Comparison of ENCODE assay signal across 17 cellular contexts in the genomic region with DNA sequence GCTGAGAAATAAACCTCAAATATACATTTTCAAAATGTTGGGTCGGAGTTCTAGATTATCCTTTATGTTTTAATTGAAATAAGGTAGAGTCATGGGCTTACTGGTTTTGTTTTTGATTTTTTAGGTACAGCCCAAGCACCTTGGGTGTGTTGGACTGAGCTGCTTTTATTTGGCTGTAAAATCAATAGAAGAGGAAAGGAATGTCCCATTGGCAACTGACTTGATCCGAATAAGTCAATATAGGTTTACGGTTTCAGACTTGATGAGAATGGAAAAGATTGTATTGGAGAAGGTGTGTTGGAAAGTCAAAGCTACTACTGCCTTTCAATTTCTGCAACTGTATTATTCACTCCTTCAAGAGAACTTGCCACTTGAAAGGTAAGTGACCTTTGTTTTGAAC. TPM values are rescaled to one million over a fixed set of nuclear protein-coding genes. Genes with fewer than 3 reads are reported as not detected.
DNase-seq lines count a peak whose midpoint lies in the region; ATAC-seq, FAIRE-seq and TF ChIP-seq lines count a peak whose summit lies in the region.
"Had no signal": no experiment of that assay in that cellular context is flagged by ENCODE, and none has a peak within 500 bp of the region (broad histone marks: within the 10 kb centered on the region; RNA-seq: fewer than 3 reads in every experiment).

No MANE protein-coding gene starts in this region.

- H3K27me3 Mint-ChIP-seq in activated naive CD4-positive, alpha-beta T cell treated with anti-CD3 and anti-CD28 coated beads, Interleukin-2, amount 50 U/mL, for 24 hours, result no peaks in the 10 kb centered on the region
- H3K27me3 Mint-ChIP-seq: activated CD4-positive, alpha-beta T cell treated with anti-CD3 and anti-CD28 coated beads, Interleukin-2, amount 10 ng/mL, durations not matched to agents 7 days and 5 days; IgD-negative memory B cell had no signal

- H3K4me3 Mint-ChIP-seq in activated naive CD4-positive, alpha-beta T cell treated with anti-CD3 and anti-CD28 coated beads, Interleukin-2, amount 50 U/mL, for 24 hours, result no peak overlapping the region
- H3K4me3 Mint-ChIP-seq: IgD-negative memory B cell had no signal

- POLR2A ChIA-PET in endothelial cell of umbilical vein (lab: Charles Lee), result interaction anchor here (0.8 to 4.1 kb wide), 2 partner anchors 18 to 19 kb away, joined by 3 to 34 read pairs; partner anchors contain the start of genes HMMR and NUDCD2

- FAIRE-seq in endothelial cell of umbilical vein (lab: Jason Lieb, UNC), result no peak

- intact Hi-C loops in endothelial cell of umbilical vein (cut with micrococcal nuclease), result no loop called here

- H3K4me3 ChIP-seq in Loucy (ENCODE audit: low read length, poor library complexity, severe bottlenecking), result peak overlapping the region; percentile 93
- H3K4me3 ChIP-seq in endothelial cell of umbilical vein (replicated peaks in 1 of 3; ENCODE audit: insufficient read depth in 1 of 3, low read depth in 1 of 3, low read length in 3 of 3), result no peak overlapping the region
- H3K4me3 ChIP-seq in skeletal muscle satellite cell (ENCODE audit: low read length), result no peak overlapping the region
- H3K4me3 ChIP-seq in tibial nerve, result no peak overlapping the region
- H3K4me3 ChIP-seq: thoracic aorta had no signal

- H3K9me3 Mint-ChIP-seq in activated naive CD4-positive, alpha-beta T cell treated with anti-CD3 and anti-CD28 coated beads, Interleukin-2, amount 50 U/mL, for 24 hours, result no peaks in the 10 kb centered on the region
- H3K9me3 Mint-ChIP-seq in activated naive CD4-positive, alpha-beta T cell treated with anti-CD3 and anti-CD28 coated beads, Interleukin-2, amount 50 U/mL, for 72 hours, result no peaks in the 10 kb centered on the region
- H3K9me3 Mint-ChIP-seq: activated CD4-positive, alpha-beta T cell treated with anti-CD3 and anti-CD28 coated beads, Interleukin-2, amount 10 ng/mL, durations not matched to agents 7 days and 5 days; IgD-negative memory B cell had no signal

- H3K36me3 Mint-ChIP-seq in activated naive CD4-positive, alpha-beta T cell treated with anti-CD3 and anti-CD28 coated beads, Interleukin-2, amount 50 U/mL, for 24 hours, result peaks cover 9% of the 10 kb centered on the region
- H3K36me3 Mint-ChIP-seq in activated naive CD4-positive, alpha-beta T cell treated with anti-CD3 and anti-CD28 coated beads, Interleukin-2, amount 50 U/mL, for 72 hours, result peaks cover 22 to 23% of the 10 kb centered on the region in 2 donors

- H2AFZ ChIP-seq in Loucy (ENCODE audit: low read length) (no peak overlapping the region), endothelial cell of umbilical vein (ENCODE audit: low read depth, low read length) (no peak overlapping the region)

- H3K27me3 ChIP-seq in Loucy (ENCODE audit: insufficient read depth, low read length, poor library complexity, severe bottlenecking) (no peaks in the 10 kb centered on the region), endothelial cell of umbilical vein (ENCODE audit: control insufficient read depth in 2 of 2, insufficient read depth in 2 of 2, low read length in 2 of 2) (no peaks in the 10 kb centered on the region), skeletal muscle satellite cell (ENCODE audit: control insufficient read depth, insufficient read depth, low read length) (no peaks in the 10 kb centered on the region), tibial nerve (no peaks in the 10 kb centered on the region)

- H3K9me1 ChIP-seq in endothelial cell of umbilical vein (replicated peaks; ENCODE audit: control insufficient read depth, extremely low read depth, insufficient read depth, low read length), result no peaks in the 10 kb centered on the region

- peak overlapping the region; percentile 97 for H3K9ac ChIP-seq in Loucy (ENCODE audit: low read depth, low read length, poor library complexity, severe bottlenecking)
- H3K9ac ChIP-seq in endothelial cell of umbilical vein (replicated peaks; ENCODE audit: extremely low read depth, insufficient read depth, low read length), result no peak overlapping the region
- no peak overlapping the region for H3K9ac ChIP-seq in skeletal muscle satellite cell (ENCODE audit: low read depth, low read length)

- no peaks in the 10 kb centered on the region for H3F3A ChIP-seq in Loucy (ENCODE audit: low read depth)

- dilution Hi-C loops in endothelial cell of umbilical vein (cut with MboI; ENCODE audit: extremely low pct_ligation_motif_present, low sequenced_read_pairs), result no loop called here

- H3K4me1 Mint-ChIP-seq in activated naive CD4-positive, alpha-beta T cell treated with anti-CD3 and anti-CD28 coated beads, Interleukin-2, amount 50 U/mL, for 24 hours, result peaks cover 51% of the 10 kb centered on the region

- H3K27ac Mint-ChIP-seq in activated naive CD4-positive, alpha-beta T cell treated with anti-CD3 and anti-CD28 coated beads, Interleukin-2, amount 50 U/mL, for 24 hours, result peak overlapping the region; percentile 23
- H3K27ac Mint-ChIP-seq in activated naive CD4-positive, alpha-beta T cell treated with anti-CD3 and anti-CD28 coated beads, Interleukin-2, amount 50 U/mL, for 72 hours, result no peak overlapping the region
- H3K27ac Mint-ChIP-seq: activated CD4-positive, alpha-beta T cell treated with anti-CD3 and anti-CD28 coated beads, Interleukin-2, amount 10 ng/mL, durations not matched to agents 7 days and 5 days; IgD-negative memory B cell had no signal

- H3K9me2 ChIP-seq in Loucy (replicated peaks; ENCODE audit: low read depth, low read length), result no peaks in the 10 kb centered on the region

- H3K4me2 ChIP-seq in Loucy (ENCODE audit: low read depth, low read length, poor library complexity, severe bottlenecking) (peak overlapping the region; percentile 91), endothelial cell of umbilical vein (ENCODE audit: insufficient read depth, low read length) (peak overlapping the region; percentile 52), skeletal muscle satellite cell (ENCODE audit: low read length) (peak overlapping the region; percentile 87)

- H3K4me1 ChIP-seq in Loucy (ENCODE audit: insufficient read depth, low read length, poor library complexity, severe bottlenecking) (peaks cover 18% of the 10 kb centered on the region), endothelial cell of umbilical vein (ENCODE audit: control insufficient read depth, extremely low read depth, insufficient read depth, low read length) (peaks cover 19% of the 10 kb centered on the region), skeletal muscle satellite cell (ENCODE audit: control insufficient read depth, insufficient read depth, low read length) (peaks cover 20% of the 10 kb centered on the region), tibial nerve (peaks cover 0 to 40% (median 24%) of the 10 kb centered on the region in 4 donors)

- no peaks in the 10 kb centered on the region for H3K9me3 ChIP-seq in Loucy (ENCODE audit: insufficient read depth, low read depth, low read length)
- H3K9me3 ChIP-seq in endothelial cell of umbilical vein (replicated peaks; ENCODE audit: control insufficient read depth, insufficient read depth, low read length), result no peaks in the 10 kb centered on the region
- H3K9me3 ChIP-seq in skeletal muscle satellite cell (replicated peaks; ENCODE audit: low read length), result no peaks in the 10 kb centered on the region
- H3K9me3 ChIP-seq in tibial nerve, result no peaks in the 10 kb centered on the region
- H3K9me3 ChIP-seq: thoracic aorta had no signal

- H3K36me3 ChIP-seq in Loucy (ENCODE audit: insufficient read depth, low read length), result peaks cover 11% of the 10 kb centered on the region; the same call in 1 of the 2 replicates
- peaks cover 16 to 38% of the 10 kb centered on the region in 2 experiments for H3K36me3 ChIP-seq in endothelial cell of umbilical vein (ENCODE audit: control insufficient read depth in 2 of 2, extremely low read depth in 1 of 2, insufficient read depth in 2 of 2, low read length in 2 of 2)
- peaks cover 57% of the 10 kb centered on the region for H3K36me3 ChIP-seq in skeletal muscle satellite cell (ENCODE audit: insufficient read depth, low read length)
- H3K36me3 ChIP-seq in tibial nerve, result peaks cover 0 to 49% (median 5%) of the 10 kb centered on the region in 3 donors

- TF ChIP-seq CTCF in Loucy (conservative IDR thresholded peaks at IDR 0.05; ENCODE audit: low read length) (no peak), endothelial cell of umbilical vein (IDR thresholded peaks at IDR 0.05; ENCODE audit: extremely low read depth in 1 of 2, insufficient read depth in 1 of 2, low read depth in 1 of 2, low read length in 2 of 2) (no peak), tibial nerve (IDR thresholded peaks at IDR 0.05) (no peak)

- TF ChIP-seq POLR2A in endothelial cell of umbilical vein (IDR thresholded peaks at IDR 0.05; ENCODE audit: low read depth, low read length) (no peak), tibial nerve (IDR thresholded peaks at IDR 0.05) (no peak)

- no TSS peak for BruUV-seq in endothelial cell of umbilical vein (replicated peaks; lab: Mats Ljungman, UMichigan)

- peaks cover 46% of the 10 kb centered on the region for H3K79me2 ChIP-seq in Loucy (ENCODE audit: insufficient read depth, low read length)
- H3K79me2 ChIP-seq in endothelial cell of umbilical vein (ENCODE audit: control insufficient read depth, insufficient read depth, low read length), result peaks cover 42% of the 10 kb centered on the region

- no peak for TF ChIP-seq EP300 in tibial nerve (IDR thresholded peaks at IDR 0.05)

- 92 to 99% methylated on average over 3 of the region's 3 CpGs for WGBS in tibial nerve, 2 donors

- DNase-seq in activated naive CD4-positive, alpha-beta T cell treated with anti-CD3 and anti-CD28 coated beads, Interleukin-2, amount 50 U/mL, for 72 hours (ENCODE audit: low spot score in 2 of 2), result no peak
- DNase-seq in endothelial cell of umbilical vein (ENCODE audit: low read depth, low spot score) (no peak), activated gamma-delta T cell (lab: John Stamatoyannopoulos, UW) (no peak), tibial nerve (ENCODE audit: low spot score in 2 of 2) (no peak)
- DNase-seq: activated CD4-positive, alpha-beta T cell treated with anti-CD3 and anti-CD28 coated beads, Interleukin-2, amount 10 ng/mL, durations not matched to agents 7 days and 5 days; activated T-cell treated with anti-CD3 and anti-CD28 coated beads, Interleukin-2, amount 50 U/mL, for 48 hours; DMS79; erythroblast; NCI-H2029; occipital lobe; right cardiac atrium had no signal

- CTCF ChIA-PET in endothelial cell of umbilical vein (lab: Charles Lee), result interaction anchor here (1.0 to 2.2 kb wide), 4 partner anchors 9 to 64 kb away, joined by 3 to 4 read pairs (median 4); partner anchors contain the start of genes HMMR, MAT2B and NUDCD2

- no peak for ATAC-seq in activated naive CD4-positive, alpha-beta T cell treated with anti-CD3 and anti-CD28 coated beads, Interleukin-2, amount 50 U/mL, for 72 hours
- ATAC-seq in HG02852 (IDR thresholded peaks at IDR 0.05; ENCODE audit: unreplicated experiment), result no peak
- ATAC-seq: right cardiac atrium had no signal

- H4K20me1 ChIP-seq in Loucy (ENCODE audit: insufficient read depth, low read length, poor library complexity, severe bottlenecking), result peaks cover 21% of the 10 kb centered on the region
- peaks cover 5% of the 10 kb centered on the region for H4K20me1 ChIP-seq in endothelial cell of umbilical vein (replicated peaks; ENCODE audit: control insufficient read depth, extremely low read depth, insufficient read depth, low read length)

- H3K27ac ChIP-seq in endothelial cell of umbilical vein (ENCODE audit: insufficient read depth, low read depth, low read length), result no peak overlapping the region
- H3K27ac ChIP-seq in tibial nerve, result no peak overlapping the region
- H3K27ac ChIP-seq: thoracic aorta had no signal

RNA-seq across cellular contexts. Expression of gene CCNG1, which starts 3.6 kb away (rescaled TPM):
- 100 to 1,000 TPM; 132 to 326 TPM for total RNA-seq in activated naive CD4-positive, alpha-beta T cell treated with anti-CD3 and anti-CD28 coated beads, Interleukin-2, amount 50 U/mL, for 72 hours
- total RNA-seq in endothelial cell of umbilical vein (164 and 186 TPM in 2 replicates), tibial nerve (100 to 1,000 TPM; 103 to 146 (median 113) TPM)
- polyA plus RNA-seq in endothelial cell of umbilical vein, result 40.8 and 47.2 TPM in 2 replicates
- 91.0 and 109 TPM in 2 replicates for polyA plus RNA-seq in endothelial cell of umbilical vein (2011; cell fraction: cytosol; rRNA removed)
- 77.8 and 101 TPM in 2 replicates for polyA plus RNA-seq in endothelial cell of umbilical vein (2011; cell fraction: nucleus; rRNA removed)
- 203 and 286 TPM in 2 replicates for polyA plus RNA-seq in endothelial cell of umbilical vein (2012)
- polyA minus RNA-seq in endothelial cell of umbilical vein, result 79.3 and 82.4 TPM in 2 replicates
- polyA minus RNA-seq in endothelial cell of umbilical vein (2011; cell fraction: cytosol; rRNA and poly(A)+ RNA removed), result 56.9 TPM
- 45.1 and 58.3 TPM in 2 replicates for polyA minus RNA-seq in endothelial cell of umbilical vein (2011; cell fraction: nucleus; rRNA and poly(A)+ RNA removed)
- 137 and 275 TPM in 2 replicates for total RNA-seq in skeletal muscle satellite cell (2012; rRNA removed)

RNA-seq across cellular contexts. Expression of gene NUDCD2, which starts 18.9 kb away (rescaled TPM):
- total RNA-seq in activated naive CD4-positive, alpha-beta T cell treated with anti-CD3 and anti-CD28 coated beads, Interleukin-2, amount 50 U/mL, for 72 hours, result 10 to 100 TPM; 60.5 to 63.0 TPM
- total RNA-seq in endothelial cell of umbilical vein (46.9 and 50.3 TPM in 2 replicates), tibial nerve (10 to 100 TPM in 1 of 4 donors, 1 to 10 TPM in 3; 4.6 to 14.5 (median 5.5) TPM)
- 2.4 and 3.9 TPM in 2 replicates for polyA plus RNA-seq in endothelial cell of umbilical vein
- polyA plus RNA-seq in endothelial cell of umbilical vein (2011; cell fraction: cytosol; rRNA removed), result 6.5 and 6.8 TPM in 2 replicates
- 4.1 and 5.5 TPM in 2 replicates for polyA plus RNA-seq in endothelial cell of umbilical vein (2011; cell fraction: nucleus; rRNA removed)
- polyA plus RNA-seq in endothelial cell of umbilical vein (2012), result 21.8 and 24.3 TPM in 2 replicates
- polyA minus RNA-seq in endothelial cell of umbilical vein, result 1.7 and 4.0 TPM in 2 replicates
- 7.7 TPM for polyA minus RNA-seq in endothelial cell of umbilical vein (2011; cell fraction: cytosol; rRNA and poly(A)+ RNA removed)
- 3.3 and 5.9 TPM in 2 replicates for polyA minus RNA-seq in endothelial cell of umbilical vein (2011; cell fraction: nucleus; rRNA and poly(A)+ RNA removed)
- total RNA-seq in skeletal muscle satellite cell (2012; rRNA removed), result 4.4 and 5.8 TPM in 2 replicates

RNA-seq across cellular contexts. Expression of gene HMMR, which starts 19.5 kb away (rescaled TPM):
- total RNA-seq in activated naive CD4-positive, alpha-beta T cell treated with anti-CD3 and anti-CD28 coated beads, Interleukin-2, amount 50 U/mL, for 72 hours, result 100 to 1,000 TPM in 1 of 2 donors, 10 to 100 TPM in 1; 76.9 to 119 TPM
- total RNA-seq in endothelial cell of umbilical vein, result 26.0 and 31.0 TPM in 2 replicates
- polyA plus RNA-seq in endothelial cell of umbilical vein, result 3.9 and 5.5 TPM in 2 replicates
- 9.5 and 11.6 TPM in 2 replicates for polyA plus RNA-seq in endothelial cell of umbilical vein (2011; cell fraction: cytosol; rRNA removed)
- polyA plus RNA-seq in endothelial cell of umbilical vein (2011; cell fraction: nucleus; rRNA removed), result 7.5 and 16.0 TPM in 2 replicates
- polyA plus RNA-seq in endothelial cell of umbilical vein (2012), result 9.5 and 25.6 TPM in 2 replicates
- 3.2 and 3.3 TPM in 2 replicates for polyA minus RNA-seq in endothelial cell of umbilical vein
- polyA minus RNA-seq in endothelial cell of umbilical vein (2011; cell fraction: cytosol; rRNA and poly(A)+ RNA removed), result 16.4 TPM
- polyA minus RNA-seq in endothelial cell of umbilical vein (2011; cell fraction: nucleus; rRNA and poly(A)+ RNA removed), result 5.3 and 12.6 TPM in 2 replicates
- 26.9 and 27.4 TPM in 2 replicates for total RNA-seq in skeletal muscle satellite cell (2012; rRNA removed)
- total RNA-seq in tibial nerve, result 1 to 10 TPM in 1 of 4 donors, under 1 TPM in 3; 0.66 to 1.0 (median 0.84) TPM
- polyA plus RNA-seq: IgD-negative memory B cell had no signal

Comparison
In these comparisons a context has a peak if more than half of its experiments do, and no peak if none do; other contexts are left out.
1. RNA of gene HMMR, which starts 19.5 kb away (total RNA-seq): 76.9 to 119 TPM in activated naive CD4-positive, alpha-beta T cell treated with anti-CD3 and anti-CD28 coated beads, Interleukin-2, amount 50 U/mL, for 72 hours and 26.0 to 31.0 TPM in endothelial cell of umbilical vein; 0.66 to 1.0 TPM in tibial nerve; every median in the first group is over 10 times any median in the second.
2. Peak in every context shown above with its lines, with median percentiles within 50 percentile points of each other: H3K4me2 ChIP-seq.